8 cellular contexts compared by ENCODE assay signal in the genomic region with DNA sequence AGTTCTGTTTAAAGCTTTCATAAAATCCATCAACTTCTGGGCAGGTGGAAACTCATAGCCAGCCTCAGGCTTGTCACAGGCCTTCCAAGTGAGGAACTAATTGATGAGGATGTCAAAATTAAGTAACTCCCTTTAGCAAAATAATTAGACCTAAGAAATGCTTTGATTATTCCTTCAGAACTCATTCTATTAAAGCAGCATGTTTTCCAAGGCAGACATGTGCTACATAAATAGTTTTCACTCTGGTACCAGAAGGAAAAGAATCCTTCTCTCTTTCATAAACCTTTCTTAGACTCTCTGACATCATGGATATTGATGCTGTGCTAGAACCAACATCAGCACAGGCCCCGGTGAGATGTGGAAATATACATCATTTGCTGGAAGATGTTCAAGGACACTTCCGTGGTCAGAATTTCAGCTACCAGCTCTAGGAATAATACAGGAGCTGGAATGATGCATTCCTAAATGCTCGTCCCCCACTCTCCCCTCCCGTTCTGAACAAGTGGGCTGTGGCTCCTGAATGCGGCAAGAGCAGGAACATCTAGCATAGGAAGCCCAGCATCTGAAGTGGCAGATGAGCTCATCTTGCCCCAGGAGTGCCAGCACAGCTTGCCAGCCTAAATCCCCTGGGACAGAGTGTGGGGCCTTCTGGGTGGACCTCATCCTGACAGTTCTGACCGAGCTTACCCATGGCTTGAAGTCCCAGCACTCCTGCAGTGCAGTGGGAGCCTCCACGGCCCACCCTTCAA.
DNase-seq lines count a peak whose midpoint lies in the region; ATAC-seq and TF ChIP-seq lines count a peak whose summit lies in the region.

No MANE protein-coding gene starts in this region.

- H3K9me3 Mint-ChIP-seq in endothelial cell (ENCODE audit: unreplicated experiment) (no peaks in the 10 kb centered on the region), nephron progenitor cell (no peaks in the 10 kb centered on the region)

- DNase-seq in AG20443 (ENCODE audit: low spot score) = peak; percentile 64
- DNase-seq in NCI-H226 = peak; percentile 94
- DNase-seq in endothelial cell (ENCODE audit: low spot score) = no peak
- no peak for DNase-seq in nephron progenitor cell
- no peak for DNase-seq in NCI-H1694 treated with DMSO at 0.1 percent for 48 hours (lab: John Stamatoyannopoulos, UW)
- no peak for DNase-seq in COR-L47 (lab: John Stamatoyannopoulos, UW)
- no peak for DNase-seq in activated naive CD4-positive, alpha-beta T cell treated with anti-CD3 and anti-CD28 coated beads, Interleukin-2, amount 50 U/mL, for 16 hours

- ATAC-seq in GM19397 (IDR thresholded peaks at IDR 0.05; ENCODE audit: unreplicated experiment) = no peak

- H3K36me3 Mint-ChIP-seq in endothelial cell (ENCODE audit: low read depth, unreplicated experiment) (peaks cover 16% of the 10 kb centered on the region), nephron progenitor cell (ENCODE audit: low read depth) (peaks cover 16% of the 10 kb centered on the region)

- H3K4me3 Mint-ChIP-seq in endothelial cell (ENCODE audit: unreplicated experiment) (no peak overlapping the region), nephron progenitor cell (no peak overlapping the region)

- peaks cover 76% of the 10 kb centered on the region for H3K4me1 Mint-ChIP-seq in endothelial cell (ENCODE audit: unreplicated experiment)
- H3K4me1 Mint-ChIP-seq in nephron progenitor cell = peaks cover 68% of the 10 kb centered on the region

- TF ChIP-seq CTCF in endothelial cell (IDR thresholded peaks at IDR 0.05; ENCODE audit: unreplicated experiment) (no peak), nephron progenitor cell (IDR thresholded peaks at IDR 0.05) (no peak)

- H3K27ac Mint-ChIP-seq in endothelial cell (ENCODE audit: unreplicated experiment) = peak overlapping the region; percentile 92
- H3K27ac Mint-ChIP-seq in nephron progenitor cell = peak overlapping the region; percentile 91

- peaks cover 5% of the 10 kb centered on the region for H3K27me3 Mint-ChIP-seq in endothelial cell (ENCODE audit: unreplicated experiment)
- no peaks in the 10 kb centered on the region for H3K27me3 Mint-ChIP-seq in nephron progenitor cell (ENCODE audit: low read depth, poor library complexity)

Comparison
In these comparisons a context has a peak if more than half of its experiments do, and no peak if none do; other contexts are left out.
1. DNase-seq: peak in AG20443 (single experiment) and NCI-H226 (single experiment); none in endothelial cell (single experiment), nephron progenitor cell (single experiment), NCI-H1694 treated with DMSO at 0.1 percent for 48 hours (single experiment), COR-L47 (single experiment) and activated naive CD4-positive, alpha-beta T cell treated with anti-CD3 and anti-CD28 coated beads, Interleukin-2, amount 50 U/mL, for 16 hours (single experiment).